27 cellular contexts compared by ENCODE assay signal in the genomic region with DNA sequence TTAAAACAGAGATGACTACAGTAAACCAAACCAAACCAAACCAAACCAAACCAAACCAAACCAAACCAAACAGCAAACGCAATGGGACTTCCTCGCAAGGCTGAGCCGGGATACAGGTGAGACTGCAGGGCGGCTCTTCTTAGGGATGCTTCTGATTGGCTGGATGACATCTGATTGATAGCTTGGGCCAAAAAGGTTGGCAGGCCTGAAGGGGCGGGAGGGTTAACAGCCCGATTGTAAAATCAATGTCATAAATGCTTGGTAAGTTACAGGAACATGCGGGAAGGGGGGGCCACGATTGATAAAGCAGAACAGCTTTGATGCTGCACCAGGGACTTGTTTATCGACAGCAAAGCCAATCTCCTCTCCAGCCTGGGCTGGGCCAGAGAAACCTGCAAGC.
DNase-seq lines count a peak whose midpoint lies in the region; ATAC-seq, FAIRE-seq and TF ChIP-seq lines count a peak whose summit lies in the region.
"Had no signal": no experiment of that assay in that cellular context is flagged by ENCODE, and none has a peak within 500 bp of the region (broad histone marks: within the 10 kb centered on the region; RNA-seq: fewer than 3 reads in every experiment).

No MANE protein-coding gene starts in this region.

- no peak for ATAC-seq in stimulated activated naive CD8-positive, alpha-beta T cell treated with anti-CD3 and anti-CD28 coated beads, Interleukin-15, amount 100 ng/mL, for 72 hours
- no peak for ATAC-seq in stimulated activated naive CD8-positive, alpha-beta T cell treated with anti-CD3 and anti-CD28 coated beads, Interleukin-15, Interleukin-2, amounts not matched to agents 100 U/mL and 50 U/mL, for 24 hours
- ATAC-seq in activated T-helper 17 cell treated with anti-CD3 and anti-CD28 coated beads, Interleukin-2, amount 50 U/mL, for 72 hours (replicated peaks) = no peak
- ATAC-seq: activated naive CD8-positive, alpha-beta T cell treated with anti-CD3 and anti-CD28 coated beads, Interleukin-2, amount 50 U/mL, for 24 hours; CD8-positive, alpha-beta T cell; effector memory CD8-positive, alpha-beta T cell; natural killer cell; T-cell had no signal

- H3K9me3 Mint-ChIP-seq in stimulated activated naive CD8-positive, alpha-beta T cell treated with anti-CD3 and anti-CD28 coated beads, Interleukin-15, amount 100 ng/mL, for 72 hours = peaks cover 0 to 11% of the 10 kb centered on the region in 2 donors
- H3K9me3 Mint-ChIP-seq in nephron progenitor cell = peaks cover 4% of the 10 kb centered on the region
- H3K9me3 Mint-ChIP-seq in type B pancreatic cell = no peaks in the 10 kb centered on the region
- peaks cover 3% of the 10 kb centered on the region for H3K9me3 Mint-ChIP-seq in activated T-helper 17 cell treated with anti-CD3 and anti-CD28 coated beads, Interleukin-2, amount 50 U/mL, for 72 hours
- H3K9me3 Mint-ChIP-seq: activated naive CD8-positive, alpha-beta T cell treated with anti-CD3 and anti-CD28 coated beads, Interleukin-2, amount 50 U/mL, for 24 hours; CD8-positive, alpha-beta T cell; natural killer cell had no signal

- no peak for TF ChIP-seq EP300 in H1 (IDR thresholded peaks at IDR 0.05; ENCODE audit: borderline replicate concordance in 1 of 2, low read depth in 2 of 2, low read length in 2 of 2)

- H4K91ac ChIP-seq in H1 (replicated peaks; ENCODE audit: insufficient read length, low read length) = no peak overlapping the region

- H3K4me3 Mint-ChIP-seq in stimulated activated naive CD8-positive, alpha-beta T cell treated with anti-CD3 and anti-CD28 coated beads, Interleukin-15, amount 100 ng/mL, for 72 hours = no peak overlapping the region
- H3K4me3 Mint-ChIP-seq in nephron progenitor cell (no peak overlapping the region), type B pancreatic cell (peak overlapping the region; percentile 4)
- H3K4me3 Mint-ChIP-seq in activated T-helper 17 cell treated with anti-CD3 and anti-CD28 coated beads, Interleukin-2, amount 50 U/mL, for 72 hours = no peak overlapping the region
- H3K4me3 Mint-ChIP-seq: activated CD4-positive, alpha-beta T cell treated with anti-CD3 and anti-CD28 coated beads, Interleukin-2, amount 10 ng/mL, durations not matched to agents 7 days and 5 days; activated naive CD8-positive, alpha-beta T cell treated with anti-CD3 and anti-CD28 coated beads, Interleukin-2, amount 50 U/mL, for 24 hours; CD8-positive, alpha-beta T cell; effector memory CD8-positive, alpha-beta T cell; natural killer cell; T-cell had no signal

- no peak overlapping the region for H2BK120ac ChIP-seq in H1 (replicated peaks; ENCODE audit: low read depth, low read length)

- no peak overlapping the region for H3K4me3 ChIP-seq in H1 (ENCODE audit: extremely low read depth in 1 of 4, insufficient read depth in 2 of 4, low read depth in 3 of 4, low read length in 4 of 4)
- H3K4me3 ChIP-seq: heart right ventricle, lower lobe of right lung, SJSA1, thoracic aorta had no signal

- no peak overlapping the region for H3K14ac ChIP-seq in H1 (ENCODE audit: insufficient read length)

- no peak overlapping the region for H4K5ac ChIP-seq in H1 (ENCODE audit: insufficient read length, low read depth, low read length)

- H3K36me3 Mint-ChIP-seq in nephron progenitor cell (ENCODE audit: low read depth) (peaks cover 79% of the 10 kb centered on the region), type B pancreatic cell (peaks cover 47% of the 10 kb centered on the region)
- no peaks in the 10 kb centered on the region for H3K36me3 Mint-ChIP-seq in activated T-helper 17 cell treated with anti-CD3 and anti-CD28 coated beads, Interleukin-2, amount 50 U/mL, for 72 hours (ENCODE audit: low read depth)
- H3K36me3 Mint-ChIP-seq: CD8-positive, alpha-beta T cell; natural killer cell; T-cell had no signal

- no peaks in the 10 kb centered on the region for H3K23me2 ChIP-seq in H1 (ENCODE audit: low read depth, low read length)

- H3K36me3 ChIP-seq in H1 (ENCODE audit: control insufficient read depth in 2 of 4, insufficient read depth in 4 of 4, low read length in 3 of 4) = no peaks in the 10 kb centered on the region

- FAIRE-seq in H1 (lab: Jason Lieb, UNC) = peak; percentile 70
- FAIRE-seq: GM12892 had no signal

- H3K23ac ChIP-seq in H1 (ENCODE audit: insufficient read length) = no peak overlapping the region

- H3K4me1 Mint-ChIP-seq in stimulated activated naive CD8-positive, alpha-beta T cell treated with anti-CD3 and anti-CD28 coated beads, Interleukin-15, amount 100 ng/mL, for 72 hours = no peaks in the 10 kb centered on the region
- peaks cover 46% of the 10 kb centered on the region for H3K4me1 Mint-ChIP-seq in nephron progenitor cell
- peaks cover 34% of the 10 kb centered on the region for H3K4me1 Mint-ChIP-seq in type B pancreatic cell (ENCODE audit: unreplicated experiment)
- no peaks in the 10 kb centered on the region for H3K4me1 Mint-ChIP-seq in activated T-helper 17 cell treated with anti-CD3 and anti-CD28 coated beads, Interleukin-2, amount 50 U/mL, for 72 hours
- H3K4me1 Mint-ChIP-seq: activated CD4-positive, alpha-beta T cell treated with anti-CD3 and anti-CD28 coated beads, Interleukin-2, amount 10 ng/mL, durations not matched to agents 7 days and 5 days; activated naive CD8-positive, alpha-beta T cell treated with anti-CD3 and anti-CD28 coated beads, Interleukin-2, amount 50 U/mL, for 24 hours; T-cell had no signal

- no peak overlapping the region for H2BK20ac ChIP-seq in H1 (ENCODE audit: low read length)

- no peaks in the 10 kb centered on the region; a peak in 1 of 7 replicates for H3K4me1 ChIP-seq in H1 (replicated peaks in 1 of 4; ENCODE audit: control insufficient read depth in 3 of 4, insufficient read depth in 4 of 4, low read length in 3 of 4)
- H3K4me1 ChIP-seq: lower lobe of right lung, SJSA1 had no signal

- TF ChIP-seq RAD21 in H1 (IDR thresholded peaks at IDR 0.05 in 1 of 2, conservative IDR thresholded peaks at IDR 0.05 in 1 of 2; ENCODE audit: low read depth in 2 of 2, low read length in 2 of 2) = no peak

- CTCF ChIA-PET in H1 (lab: Charles Lee; ENCODE audit: partially characterized antibody) = interaction anchor here (0.6 to 3.0 kb wide), 16 partner anchors 8 to 832 kb away, joined by 3 to 17 read pairs (median 4); no protein-coding TSS in a partner anchor

- H3K27me3 Mint-ChIP-seq in stimulated activated naive CD8-positive, alpha-beta T cell treated with anti-CD3 and anti-CD28 coated beads, Interleukin-15, amount 100 ng/mL, for 72 hours = peaks cover 9% of the 10 kb centered on the region
- H3K27me3 Mint-ChIP-seq in nephron progenitor cell (ENCODE audit: low read depth, poor library complexity) (peaks cover 5% of the 10 kb centered on the region), type B pancreatic cell (no peaks in the 10 kb centered on the region)
- H3K27me3 Mint-ChIP-seq in activated T-helper 17 cell treated with anti-CD3 and anti-CD28 coated beads, Interleukin-2, amount 50 U/mL, for 72 hours = no peaks in the 10 kb centered on the region
- H3K27me3 Mint-ChIP-seq: activated CD4-positive, alpha-beta T cell treated with anti-CD3 and anti-CD28 coated beads, Interleukin-2, amount 10 ng/mL, durations not matched to agents 7 days and 5 days; activated naive CD8-positive, alpha-beta T cell treated with anti-CD3 and anti-CD28 coated beads, Interleukin-2, amount 50 U/mL, for 24 hours; effector memory CD8-positive, alpha-beta T cell; T-cell had no signal

- 70% methylated on average over 9 of the region's 9 CpGs; no CpG with 5 or more reads in 1 of the 2 experiments for WGBS in H1 (ENCODE audit: extremely low coverage in 1 of 2, insufficient coverage in 1 of 2, insufficient read length in 1 of 2, insufficient replicate concordance in 2 of 2, low coverage in 1 of 2, low lambda C conversion rate in 2 of 2, missing lambda C conversion rate in 1 of 2), 2 experiments

- H3K4ac ChIP-seq in H1 (replicated peaks; ENCODE audit: insufficient read length, low read depth, low read length) = no peak overlapping the region

- peak overlapping the region; percentile 12 to 27 for H3K27ac Mint-ChIP-seq in stimulated activated naive CD8-positive, alpha-beta T cell treated with anti-CD3 and anti-CD28 coated beads, Interleukin-15, amount 100 ng/mL, for 72 hours
- H3K27ac Mint-ChIP-seq in nephron progenitor cell = peak overlapping the region; percentile 24
- H3K27ac Mint-ChIP-seq in type B pancreatic cell = no peak overlapping the region
- no peak overlapping the region for H3K27ac Mint-ChIP-seq in activated T-helper 17 cell treated with anti-CD3 and anti-CD28 coated beads, Interleukin-2, amount 50 U/mL, for 72 hours
- H3K27ac Mint-ChIP-seq: activated CD4-positive, alpha-beta T cell treated with anti-CD3 and anti-CD28 coated beads, Interleukin-2, amount 10 ng/mL, durations not matched to agents 7 days and 5 days; activated naive CD8-positive, alpha-beta T cell treated with anti-CD3 and anti-CD28 coated beads, Interleukin-2, amount 50 U/mL, for 24 hours; CD8-positive, alpha-beta T cell; effector memory CD8-positive, alpha-beta T cell; natural killer cell; T-cell had no signal

- POLR2A ChIA-PET in H1 (lab: Charles Lee; ENCODE audit: partially characterized antibody) = interaction anchor here (0.7 kb wide), 1 partner anchor 362 kb away, joined by 4 read pairs; no protein-coding TSS in a partner anchor

- TF ChIP-seq CTCF in H1 (IDR thresholded peaks at IDR 0.05; ENCODE audit: control extremely low read depth in 1 of 3, insufficient read depth in 1 of 3, low read depth in 1 of 3, low read length in 3 of 3) (no peak), nephron progenitor cell (IDR thresholded peaks at IDR 0.05) (no peak), type B pancreatic cell (conservative IDR thresholded peaks at IDR 0.05) (no peak)

- no peak overlapping the region for H2BK12ac ChIP-seq in H1 (ENCODE audit: low read depth, low read length)

- no peak overlapping the region for H3K4me2 ChIP-seq in H1 (ENCODE audit: insufficient read depth in 1 of 2, low read depth in 2 of 2, low read length in 2 of 2)

- no peak overlapping the region for H2AK5ac ChIP-seq in H1 (ENCODE audit: low read depth, low read length)

- no peak for TF ChIP-seq POLR2A in H1 (IDR thresholded peaks at IDR 0.05; ENCODE audit: control extremely low read depth in 1 of 2, low read depth in 2 of 2, low read length in 2 of 2)

- no peaks in the 10 kb centered on the region for H3K79me1 ChIP-seq in H1 (ENCODE audit: low read depth, low read length)

- no peak overlapping the region for H2BK5ac ChIP-seq in H1 (ENCODE audit: low read depth, low read length)

- H3K9me3 ChIP-seq in H1 (ENCODE audit: insufficient read depth in 2 of 2, low read depth in 1 of 2, low read length in 1 of 2) = no peaks in the 10 kb centered on the region
- H3K9me3 ChIP-seq: heart right ventricle, lower lobe of right lung, SJSA1, thoracic aorta had no signal

- H2AFZ ChIP-seq in H1 (ENCODE audit: low read length) = no peak overlapping the region

- no peak overlapping the region for H3K18ac ChIP-seq in H1 (ENCODE audit: extremely low read depth, low read length)

- H4K8ac ChIP-seq in H1 (ENCODE audit: extremely low read depth, insufficient read depth, low read length) = no peak overlapping the region

- H3K27me3 ChIP-seq in H1 (replicated peaks in 1 of 4; ENCODE audit: control insufficient read depth in 3 of 4, extremely low read depth in 1 of 4, insufficient read depth in 3 of 4, low read length in 3 of 4) = no peaks in the 10 kb centered on the region
- H3K27me3 ChIP-seq: heart right ventricle, SJSA1 had no signal

- no peak overlapping the region for H3K9ac ChIP-seq in H1 (replicated peaks in 1 of 4; ENCODE audit: extremely low read depth in 1 of 4, low read depth in 3 of 4, low read length in 3 of 4)

- H4K20me1 ChIP-seq in H1 (replicated peaks in 1 of 2; ENCODE audit: control insufficient read depth in 1 of 2, insufficient read depth in 2 of 2, low read length in 2 of 2) = no peaks in the 10 kb centered on the region

- H3K79me2 ChIP-seq in H1 (ENCODE audit: control insufficient read depth in 1 of 2, insufficient read depth in 2 of 2, low read length in 2 of 2) = no peaks in the 10 kb centered on the region

- H3K56ac ChIP-seq in H1 (replicated peaks; ENCODE audit: insufficient read length, low read depth, low read length) = no peak overlapping the region

- no peak overlapping the region for H2BK15ac ChIP-seq in H1 (ENCODE audit: low read length)

- no peak overlapping the region for H3K27ac ChIP-seq in H1 (ENCODE audit: low read depth, low read length)
- H3K27ac ChIP-seq: heart right ventricle, lower lobe of right lung, SJSA1, thoracic aorta had no signal

- DNase-seq in stimulated activated naive CD8-positive, alpha-beta T cell treated with anti-CD3 and anti-CD28 coated beads, Interleukin-15, amount 100 ng/mL, for 72 hours = no peak
- no peak for DNase-seq in stimulated activated naive CD8-positive, alpha-beta T cell treated with anti-CD3 and anti-CD28 coated beads, Interleukin-15, Interleukin-2, amounts not matched to agents 100 U/mL and 50 U/mL, for 24 hours
- no peak for DNase-seq in H1 (ENCODE audit: low read depth in 1 of 2, low spot score in 2 of 2)
- DNase-seq in nephron progenitor cell = no peak
- DNase-seq in type B pancreatic cell (ENCODE audit: extremely low spot score, unreplicated experiment) = no peak
- DNase-seq in activated CD4-positive, alpha-beta T cell treated with anti-CD3 and anti-CD28 coated beads for 1 hour = no peak
- DNase-seq in effector CD8-positive, alpha-beta T cell (lab: John Stamatoyannopoulos, UW) = no peak
- DNase-seq: activated naive CD4-positive, alpha-beta T cell; activated naive CD8-positive, alpha-beta T cell treated with anti-CD3 and anti-CD28 coated beads, Interleukin-2, amount 50 U/mL, for 24 hours; activated T-cell treated with anti-CD3 and anti-CD28 coated beads, Interleukin-2, amount 50 U/mL, for 48 hours; AML-193; CD8-positive, alpha-beta T cell; cortex of kidney; effector memory CD8-positive, alpha-beta T cell; heart right ventricle; Kasumi-1; kidney glomerular epithelial cell; lower lobe of right lung; natural killer cell; stimulated activated CD4-positive, alpha-beta T cell treated with anti-CD3 and anti-CD28 coated beads, Interleukin-1b, Interleukin-23, amount 100 ng/mL, for 48 hours; stimulated activated naive CD4-positive, alpha-beta T cell treated with Interleukin-2 at 50 U/mL for 16 hours; T-cell had no signal

Comparison
In these comparisons a context has a peak if more than half of its experiments do, and no peak if none do; other contexts are left out.
1. H3K27ac Mint-ChIP-seq: peak in stimulated activated naive CD8-positive, alpha-beta T cell treated with anti-CD3 and anti-CD28 coated beads, Interleukin-15, amount 100 ng/mL, for 72 hours (2 of 2) and nephron progenitor cell (single experiment); none in type B pancreatic cell (single experiment) and activated T-helper 17 cell treated with anti-CD3 and anti-CD28 coated beads, Interleukin-2, amount 50 U/mL, for 72 hours (single experiment).